In the genomic region with DNA sequence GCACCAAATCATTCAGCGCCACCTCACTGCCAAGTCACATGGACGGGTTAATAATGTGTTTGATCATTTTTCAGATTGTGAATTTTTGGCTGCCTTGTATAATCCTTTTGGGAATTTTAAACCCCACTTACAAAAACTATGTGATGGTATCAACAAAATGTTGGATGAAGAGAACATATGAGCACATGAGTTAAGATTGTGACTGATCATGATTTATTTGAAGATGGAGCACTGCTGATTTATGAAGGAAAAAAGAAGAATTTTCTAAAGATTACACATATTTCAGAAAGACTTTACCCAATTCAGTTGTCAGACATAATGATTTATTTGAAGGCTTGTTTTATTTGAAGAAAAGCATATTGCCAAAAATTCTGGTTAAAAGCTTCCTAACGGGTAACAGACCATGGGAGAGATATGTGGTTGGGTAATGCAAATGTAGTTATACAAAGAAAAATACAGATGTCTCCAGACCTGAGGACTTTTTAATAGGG, we compare ENCODE assay signal across 14 cellular contexts. TPM values are rescaled to one million over a fixed set of nuclear protein-coding genes. Genes with fewer than 3 reads are reported as not detected.
DNase-seq lines count a peak whose midpoint lies in the region; ATAC-seq and TF ChIP-seq lines count a peak whose summit lies in the region.
"Had no signal": no experiment of that assay in that cellular context is flagged by ENCODE, and none has a peak within 500 bp of the region (broad histone marks: within the 10 kb centered on the region; RNA-seq: fewer than 3 reads in every experiment).

No MANE protein-coding gene starts in this region.

- no peaks in the 10 kb centered on the region for H3K27me3 Mint-ChIP-seq in activated T-cell treated with anti-CD3 and anti-CD28 coated beads, Interleukin-2, amount 50 U/mL, for 24 hours
- H3K27me3 Mint-ChIP-seq in activated B cell treated with CpG ODN at 0.5 μM for 24 hours (no peaks in the 10 kb centered on the region), endothelial cell (ENCODE audit: unreplicated experiment) (peaks cover 2% of the 10 kb centered on the region)
- H3K27me3 Mint-ChIP-seq in stimulated activated naive CD8-positive, alpha-beta T cell treated with anti-CD3 and anti-CD28 coated beads, Interleukin-15, amount 100 ng/mL, for 72 hours, result no peaks in the 10 kb centered on the region

- intact Hi-C loops in activated B cell treated with CpG ODN at 0.5 μM for 24 hours (cut with micrococcal nuclease), result loop anchor here (1.0 kb wide), 1 partner anchor 8 kb away; no protein-coding TSS in a partner anchor

- no peak for TF ChIP-seq CTCF in activated B cell treated with CpG ODN at 0.5 μM for 24 hours (IDR thresholded peaks at IDR 0.05)
- no peak for TF ChIP-seq CTCF in fibroblast of lung (conservative IDR thresholded peaks at IDR 0.05 in 1 of 2, IDR thresholded peaks at IDR 0.05 in 1 of 2; ENCODE audit: low read depth in 1 of 2, low read length in 2 of 2)
- no peak for TF ChIP-seq CTCF in endothelial cell (IDR thresholded peaks at IDR 0.05; ENCODE audit: unreplicated experiment)

- peaks cover 97% of the 10 kb centered on the region for H3K4me1 Mint-ChIP-seq in activated T-cell treated with anti-CD3 and anti-CD28 coated beads, Interleukin-2, amount 50 U/mL, for 24 hours (ENCODE audit: low read depth)
- H3K4me1 Mint-ChIP-seq in activated B cell treated with CpG ODN at 0.5 μM for 24 hours (peaks cover 98% of the 10 kb centered on the region), endothelial cell (ENCODE audit: unreplicated experiment) (peaks cover 7% of the 10 kb centered on the region)
- peaks cover 96% of the 10 kb centered on the region for H3K4me1 Mint-ChIP-seq in stimulated activated naive CD8-positive, alpha-beta T cell treated with anti-CD3 and anti-CD28 coated beads, Interleukin-15, amount 100 ng/mL, for 72 hours

- no peaks in the 10 kb centered on the region for H3K9me3 ChIP-seq in fibroblast of lung (ENCODE audit: control insufficient read depth, insufficient read depth, low read depth, low read length)

- H3K4me3 Mint-ChIP-seq in activated T-cell treated with anti-CD3 and anti-CD28 coated beads, Interleukin-2, amount 50 U/mL, for 24 hours, result peak overlapping the region; percentile 28
- H3K4me3 Mint-ChIP-seq in activated B cell treated with CpG ODN at 0.5 μM for 24 hours (no peak overlapping the region), endothelial cell (ENCODE audit: unreplicated experiment) (no peak overlapping the region)
- peak overlapping the region; percentile 3 to 63 for H3K4me3 Mint-ChIP-seq in stimulated activated naive CD8-positive, alpha-beta T cell treated with anti-CD3 and anti-CD28 coated beads, Interleukin-15, amount 100 ng/mL, for 72 hours

- no peaks in the 10 kb centered on the region for H3K36me3 ChIP-seq in fibroblast of lung (ENCODE audit: control insufficient read depth, insufficient read depth, low read length)

- no peak for DNase-seq in activated T-cell treated with anti-CD3 and anti-CD28 coated beads, Interleukin-2, amount 50 U/mL, for 24 hours
- no peak for DNase-seq in activated T-cell treated with anti-CD3 and anti-CD28 coated beads, Interleukin-2, amount 50 U/mL, for 1 hour
- no peak for DNase-seq in activated B cell treated with CpG ODN at 0.5 μM for 24 hours
- peak; percentile 50 to 77 for DNase-seq in fibroblast of lung (ENCODE audit: low read depth in 2 of 2)
- DNase-seq in stimulated activated naive CD8-positive, alpha-beta T cell treated with anti-CD3 and anti-CD28 coated beads, Interleukin-15, amount 100 ng/mL, for 72 hours, result no peak
- DNase-seq in NCI-H1417 (lab: John Stamatoyannopoulos, UW), result no peak
- no peak for DNase-seq in endothelial cell (ENCODE audit: low spot score)
- no peak for DNase-seq in NCI-H446 (lab: John Stamatoyannopoulos, UW)
- DNase-seq: central memory CD4-positive, alpha-beta T cell; DMS79 treated with DMSO at 0.1 percent for 48 hours; H7; NCI-H1048; NCI-H510A treated with DMSO at 0.1 percent for 48 hours; right cardiac atrium had no signal

- POLR2A ChIA-PET in activated B cell treated with CpG ODN at 0.5 μM for 24 hours (lab: Charles Lee), result interaction anchor here (1.1 to 1.2 kb wide), 2 partner anchors 36 to 59 kb away, joined by 3 to 4 read pairs; no protein-coding TSS in a partner anchor

- no peak for ATAC-seq in activated B cell treated with CpG ODN at 0.5 μM for 24 hours (ENCODE audit: low read depth)
- ATAC-seq in stimulated activated naive CD8-positive, alpha-beta T cell treated with anti-CD3 and anti-CD28 coated beads, Interleukin-15, amount 100 ng/mL, for 72 hours, result no peak
- ATAC-seq: right cardiac atrium had no signal

- peaks cover 2% of the 10 kb centered on the region for H3K9me3 Mint-ChIP-seq in activated T-cell treated with anti-CD3 and anti-CD28 coated beads, Interleukin-2, amount 50 U/mL, for 24 hours
- H3K9me3 Mint-ChIP-seq in activated B cell treated with CpG ODN at 0.5 μM for 24 hours, result no peaks in the 10 kb centered on the region
- H3K9me3 Mint-ChIP-seq in stimulated activated naive CD8-positive, alpha-beta T cell treated with anti-CD3 and anti-CD28 coated beads, Interleukin-15, amount 100 ng/mL, for 72 hours, result no peaks in the 10 kb centered on the region
- no peaks in the 10 kb centered on the region for H3K9me3 Mint-ChIP-seq in endothelial cell (ENCODE audit: unreplicated experiment)

- H3K4me2 ChIP-seq in fibroblast of lung (ENCODE audit: extremely low read depth, insufficient read depth, low read length), result no peak overlapping the region

- peaks cover 96% of the 10 kb centered on the region for H3K36me3 Mint-ChIP-seq in activated T-cell treated with anti-CD3 and anti-CD28 coated beads, Interleukin-2, amount 50 U/mL, for 24 hours (ENCODE audit: low read depth)
- H3K36me3 Mint-ChIP-seq in activated B cell treated with CpG ODN at 0.5 μM for 24 hours (ENCODE audit: low read depth) (peaks cover 66% of the 10 kb centered on the region), endothelial cell (ENCODE audit: low read depth, unreplicated experiment) (no peaks in the 10 kb centered on the region)

- no peak overlapping the region for H3K9ac ChIP-seq in fibroblast of lung (ENCODE audit: insufficient read depth, low read length)

- H2AFZ ChIP-seq in fibroblast of lung (ENCODE audit: low read length), result no peak overlapping the region

- no peaks in the 10 kb centered on the region for H4K20me1 ChIP-seq in fibroblast of lung (ENCODE audit: control insufficient read depth, extremely low read depth, insufficient read depth, low read length)

- CTCF ChIA-PET in activated B cell treated with CpG ODN at 0.5 μM for 24 hours (lab: Charles Lee), result interaction anchor here (0.8 to 1.2 kb wide), 3 partner anchors 19 to 405 kb away, joined by 3 to 6 read pairs (median 6); no protein-coding TSS in a partner anchor

- H3K27ac ChIP-seq in fibroblast of lung (ENCODE audit: insufficient read depth, low read length), result no peak overlapping the region

- no peaks in the 10 kb centered on the region for H3K27me3 ChIP-seq in fibroblast of lung (ENCODE audit: control insufficient read depth, insufficient read depth, low read length)

- H3K79me2 ChIP-seq in fibroblast of lung (ENCODE audit: control insufficient read depth, insufficient read depth, low read length), result no peaks in the 10 kb centered on the region

- H3K4me3 ChIP-seq in fibroblast of lung (replicated peaks in 1 of 4; ENCODE audit: control extremely low read depth in 1 of 4, insufficient read depth in 1 of 4, low read depth in 3 of 4, low read length in 4 of 4), result no peak overlapping the region

- peak overlapping the region; percentile 96 for H3K27ac Mint-ChIP-seq in activated T-cell treated with anti-CD3 and anti-CD28 coated beads, Interleukin-2, amount 50 U/mL, for 24 hours
- H3K27ac Mint-ChIP-seq in activated B cell treated with CpG ODN at 0.5 μM for 24 hours (peak overlapping the region; percentile 74), endothelial cell (ENCODE audit: unreplicated experiment) (no peak overlapping the region)
- peak overlapping the region in 1 of 2 donors; percentile 41 for H3K27ac Mint-ChIP-seq in stimulated activated naive CD8-positive, alpha-beta T cell treated with anti-CD3 and anti-CD28 coated beads, Interleukin-15, amount 100 ng/mL, for 72 hours

- H3K4me1 ChIP-seq in fibroblast of lung (ENCODE audit: control insufficient read depth, extremely low read depth, insufficient read depth, low read length), result peaks cover 8% of the 10 kb centered on the region

RNA-seq across cellular contexts. Expression of a gene that starts 37.4 kb away (rescaled TPM):
- total RNA-seq in activated B cell treated with CpG ODN at 0.5 μM for 24 hours, result 135 and 149 TPM in 2 replicates
- 30.6 and 37.7 TPM in 2 replicates for total RNA-seq in fibroblast of lung
- polyA plus RNA-seq in fibroblast of lung, result 23.8 and 36.7 TPM in 2 replicates
- polyA plus RNA-seq in fibroblast of lung (2012), result 19.8 and 25.7 TPM in 2 replicates
- polyA minus RNA-seq in fibroblast of lung (ENCODE audit: low replicate concordance), result 0.74 and 3.5 TPM in 2 replicates
- total RNA-seq in endothelial cell (ENCODE audit: unreplicated experiment), result 7.9 TPM

RNA-seq across cellular contexts. Expression of a gene that starts 59.1 kb away (rescaled TPM):
- total RNA-seq in activated B cell treated with CpG ODN at 0.5 μM for 24 hours (106 and 130 TPM in 2 replicates), fibroblast of lung (201 and 340 TPM in 2 replicates), endothelial cell (ENCODE audit: unreplicated experiment) (160 TPM)
- 162 and 187 TPM in 2 replicates for polyA plus RNA-seq in fibroblast of lung
- 107 and 113 TPM in 2 replicates for polyA plus RNA-seq in fibroblast of lung (2012)
- 23.8 and 124 TPM in 2 replicates for polyA minus RNA-seq in fibroblast of lung (ENCODE audit: low replicate concordance)

Comparison
In these comparisons a context has a peak if more than half of its experiments do, and no peak if none do; other contexts are left out.
1. DNase-seq: peak in fibroblast of lung (2 of 2); none in activated T-cell treated with anti-CD3 and anti-CD28 coated beads, Interleukin-2, amount 50 U/mL, for 24 hours (single experiment), activated T-cell treated with anti-CD3 and anti-CD28 coated beads, Interleukin-2, amount 50 U/mL, for 1 hour (single experiment), activated B cell treated with CpG ODN at 0.5 μM for 24 hours (single experiment), stimulated activated naive CD8-positive, alpha-beta T cell treated with anti-CD3 and anti-CD28 coated beads, Interleukin-15, amount 100 ng/mL, for 72 hours (0 of 2), NCI-H1417 (0 of 3), endothelial cell (single experiment) and NCI-H446 (0 of 2).
2. H3K4me3 Mint-ChIP-seq: peak in activated T-cell treated with anti-CD3 and anti-CD28 coated beads, Interleukin-2, amount 50 U/mL, for 24 hours (single experiment) and stimulated activated naive CD8-positive, alpha-beta T cell treated with anti-CD3 and anti-CD28 coated beads, Interleukin-15, amount 100 ng/mL, for 72 hours (2 of 2); none in activated B cell treated with CpG ODN at 0.5 μM for 24 hours (single experiment) and endothelial cell (single experiment).